In genomic region chr13:33787051-33787591, GRCh38 we compare ENCODE assay signal across 8 cellular contexts. TPM values are rescaled to one million over a fixed set of nuclear protein-coding genes. Genes with fewer than 3 reads are reported as not detected.
DNase-seq lines count a peak whose midpoint lies in the region; ATAC-seq and TF ChIP-seq lines count a peak whose summit lies in the region.

No MANE protein-coding gene starts in this region.

- H3K4me1 ChIP-seq in psoas muscle: no peaks in the 10 kb centered on the region
- H3K4me1 ChIP-seq in thyroid gland: no peaks in the 10 kb centered on the region

- in situ Hi-C loops in KBM-7 (cut with MboI; ENCODE audit: low pct_unique_long_range_greater_than_20kb, low sequenced_read_pairs): no loop called here
- in situ Hi-C loops in astrocyte of the cerebellum (cut with HindIII; ENCODE audit: low sequenced_read_pairs): no loop called here

- intact Hi-C loops in psoas muscle (cut with DNase I) (no loop called here), thyroid gland (cut with DNase I) (no loop called here)

- no peaks in the 10 kb centered on the region for H3K9me3 ChIP-seq in psoas muscle
- no peaks in the 10 kb centered on the region for H3K9me3 ChIP-seq in thyroid gland

- no peak for TF ChIP-seq POLR2A in thyroid gland (IDR thresholded peaks at IDR 0.05)

- H3K36me3 ChIP-seq in psoas muscle (ENCODE audit: insufficient read depth in 1 of 2, low read depth in 1 of 2) (no peaks in the 10 kb centered on the region), thyroid gland (no peaks in the 10 kb centered on the region)

- peak; percentile 54 for ATAC-seq in GM18858 (IDR thresholded peaks at IDR 0.05; ENCODE audit: unreplicated experiment)
- no peak for ATAC-seq in psoas muscle

- H3K27ac ChIP-seq in psoas muscle (no peak overlapping the region), thyroid gland (no peak overlapping the region)

- peak; percentile 22 for DNase-seq in A172 (ENCODE audit: low spot score)
- DNase-seq in KBM-7: peak; percentile 59
- DNase-seq in astrocyte of the cerebellum (ENCODE audit: low read depth): no peak
- DNase-seq in psoas muscle: no peak
- DNase-seq in thyroid gland: no peak
- no peak for DNase-seq in NCI-H69 (lab: John Stamatoyannopoulos, UW)
- DNase-seq in NCI-H2227 treated with DMSO at 0.1 percent for 48 hours (lab: John Stamatoyannopoulos, UW): no peak

- 38 to 52% (median 50%) methylated on average over 6 of the region's 6 CpGs for WGBS in psoas muscle, 3 donors
- 60 to 69% methylated on average over 6 of the region's 6 CpGs for WGBS in thyroid gland, 2 donors

- H3K27me3 ChIP-seq in psoas muscle (ENCODE audit: insufficient read depth in 3 of 3, low read length in 2 of 3): no peaks in the 10 kb centered on the region
- no peaks in the 10 kb centered on the region for H3K27me3 ChIP-seq in thyroid gland

- TF ChIP-seq CTCF in astrocyte of the cerebellum (IDR thresholded peaks at IDR 0.05; ENCODE audit: low read depth, low read length, missing control alignments): no peak
- no peak for TF ChIP-seq CTCF in psoas muscle (IDR thresholded peaks at IDR 0.05)
- no peak for TF ChIP-seq CTCF in thyroid gland (IDR thresholded peaks at IDR 0.05)

- H3K4me3 ChIP-seq in astrocyte of the cerebellum (ENCODE audit: low read depth, low read length) (peak overlapping the region; percentile 0), psoas muscle (peak overlapping the region; percentile 52), thyroid gland (replicated peaks in 1 of 3) (no peak overlapping the region)

RNA-seq across cellular contexts. Expression of gene RFC3, which starts 30.8 kb away (rescaled TPM):
- total RNA-seq in A172 (2014; rRNA removed; shearing (Covaris generic)): 58.9 and 69.3 TPM in 2 replicates
- total RNA-seq in psoas muscle: 1 to 10 TPM; 2.1 to 2.9 (median 2.6) TPM
- polyA plus RNA-seq in psoas muscle: 1 to 10 TPM; 1.6 to 3.8 (median 3.3) TPM
- 10 to 100 TPM in 2 of 4 donors, 1 to 10 TPM in 2; 7.4 to 13.3 (median 9.8) TPM for total RNA-seq in thyroid gland

Comparison
In these comparisons a context has a peak if more than half of its experiments do, and no peak if none do; other contexts are left out.
1. DNase-seq: peak in A172 (single experiment) and KBM-7 (single experiment); none in astrocyte of the cerebellum (single experiment), psoas muscle (0 of 2), thyroid gland (0 of 2), NCI-H69 (single experiment) and NCI-H2227 treated with DMSO at 0.1 percent for 48 hours (single experiment).
2. H3K4me3 ChIP-seq: peak in astrocyte of the cerebellum (single experiment) and psoas muscle (single experiment); none in thyroid gland (0 of 3).